In genomic region chr11:587978-588380, GRCh38 we compare ENCODE assay signal across 8 cellular contexts. TPM values are rescaled to one million over a fixed set of nuclear protein-coding genes. Genes with fewer than 3 reads are reported as not detected.
DNase-seq lines count a peak whose midpoint lies in the region; ATAC-seq, FAIRE-seq and TF ChIP-seq lines count a peak whose summit lies in the region.

No MANE protein-coding gene starts in this region.

- H3K27ac ChIP-seq in hepatocyte (peak overlapping the region; percentile 93), dorsolateral prefrontal cortex (peak overlapping the region in 17 of 59 donors; percentile 4 to 74 (median 28))

- peaks cover 44% of the 10 kb centered on the region for H4K20me1 ChIP-seq in hepatocyte (ENCODE audit: insufficient read depth, poor library complexity, severe bottlenecking)

- intact Hi-C loops in dorsolateral prefrontal cortex (cut with DNase I) = no loop called here

- DNase-seq in MV-4-11 (lab: John Stamatoyannopoulos, UW) (peak; percentile 94), activated T-cell treated with anti-CD3 and anti-CD28 coated beads for 4 hours (peak; percentile 57), hepatocyte (ENCODE audit: low spot score) (peak; percentile 93), NCI-H1105 (lab: John Stamatoyannopoulos, UW) (no peak), dorsolateral prefrontal cortex (no peak), D721Med (ENCODE audit: insufficient read length, low spot score) (no peak)
- DNase-seq in stimulated activated CD8-positive, alpha-beta memory T cell treated with anti-CD3 and anti-CD28 coated beads, Interleukin-15, amount 100 ng/mL, for 4 hours (ENCODE audit: low read depth in 2 of 2) = peak; percentile 49 to 54

- 59% methylated on average over 6 of the region's 6 CpGs for WGBS in hepatocyte (ENCODE audit: low lambda C conversion rate, missing lambda C conversion rate)

- no peaks in the 10 kb centered on the region for H3K9me3 ChIP-seq in hepatocyte (ENCODE audit: low read depth)

- H3K4me1 ChIP-seq in hepatocyte (ENCODE audit: insufficient read depth) = peaks cover 23% of the 10 kb centered on the region

- no peak overlapping the region for H3K4me3 ChIP-seq in hepatocyte
- H3K4me3 ChIP-seq in dorsolateral prefrontal cortex = no peak overlapping the region

- H2AFZ ChIP-seq in hepatocyte = no peak overlapping the region

- H3K79me2 ChIP-seq in hepatocyte = peaks cover 62% of the 10 kb centered on the region

- H3K9me2 ChIP-seq in hepatocyte (replicated peaks; ENCODE audit: insufficient read depth) = no peaks in the 10 kb centered on the region

- no peaks in the 10 kb centered on the region for H3K27me3 ChIP-seq in hepatocyte
- H3K27me3 ChIP-seq in dorsolateral prefrontal cortex = no peaks in the 10 kb centered on the region

- H3K36me3 ChIP-seq in hepatocyte (replicated peaks; ENCODE audit: insufficient read depth, low read depth) = no peaks in the 10 kb centered on the region

- no peak for TF ChIP-seq CTCF in hepatocyte (IDR thresholded peaks at IDR 0.05; ENCODE audit: poor library complexity)
- no peak for TF ChIP-seq CTCF in dorsolateral prefrontal cortex (IDR thresholded peaks at IDR 0.05 in 54 of 56, conservative IDR thresholded peaks at IDR 0.05 in 2 of 56; ENCODE audit: low read depth in 1 of 56, partially characterized antibody in 56 of 56)
- TF ChIP-seq CTCF in D721Med (IDR thresholded peaks at IDR 0.05; ENCODE audit: insufficient read depth, missing control alignments) = no peak

- no peak overlapping the region for H3K4me2 ChIP-seq in hepatocyte

- no peak for ATAC-seq in GM21825 (IDR thresholded peaks at IDR 0.05; ENCODE audit: unreplicated experiment)

- no peak for FAIRE-seq in D721Med (lab: Jason Lieb, UNC)

RNA-seq across cellular contexts. Expression of gene PHRF1, which starts 11.7 kb away (rescaled TPM):
- total RNA-seq in hepatocyte (25.6 and 26.9 TPM in 2 replicates), dorsolateral prefrontal cortex (10 to 100 TPM; 24.7 to 43.4 (median 32.3) TPM)
- 25.6 TPM in 2 replicates for polyA plus RNA-seq in hepatocyte

RNA-seq across cellular contexts. Expression of gene RASSF7, which starts 27.2 kb away (rescaled TPM):
- 47.6 and 75.8 TPM in 2 replicates for total RNA-seq in hepatocyte
- 104 and 130 TPM in 2 replicates for polyA plus RNA-seq in hepatocyte
- 10 to 100 TPM in 34 of 120 experiments, 1 to 10 TPM in 86; 4.1 to 15.0 (median 8.8) TPM for total RNA-seq in dorsolateral prefrontal cortex

RNA-seq across cellular contexts. Expression of gene LMNTD2, which starts 27.4 kb away (rescaled TPM):
- total RNA-seq in hepatocyte (3.4 and 7.3 TPM in 2 replicates), dorsolateral prefrontal cortex (1 to 10 TPM in 17 of 120 experiments, under 1 TPM in 67, not detected in 36; 0.20 to 2.8 (median 0.70) TPM)
- polyA plus RNA-seq in hepatocyte = 15.9 and 19.1 TPM in 2 replicates

RNA-seq across cellular contexts. Expression of gene IRF7, which starts 27.8 kb away (rescaled TPM):
- total RNA-seq in hepatocyte (9.3 and 10.4 TPM in 2 replicates), dorsolateral prefrontal cortex (10 to 100 TPM in 62 of 120 experiments, 1 to 10 TPM in 58; 3.7 to 42.0 (median 10.2) TPM)
- polyA plus RNA-seq in hepatocyte = 24.6 and 30.4 TPM in 2 replicates

RNA-seq across cellular contexts. Expression of gene CDHR5, which starts 36.8 kb away (rescaled TPM):
- total RNA-seq in hepatocyte (91.5 and 114 TPM in 2 replicates), dorsolateral prefrontal cortex (not detected)
- polyA plus RNA-seq in hepatocyte = 142 and 166 TPM in 2 replicates

Comparison
In these comparisons a context has a peak if more than half of its experiments do, and no peak if none do; other contexts are left out.
1. DNase-seq: peak in MV-4-11 (single experiment), activated T-cell treated with anti-CD3 and anti-CD28 coated beads for 4 hours (single experiment), hepatocyte (single experiment) and stimulated activated CD8-positive, alpha-beta memory T cell treated with anti-CD3 and anti-CD28 coated beads, Interleukin-15, amount 100 ng/mL, for 4 hours (2 of 2); none in NCI-H1105 (single experiment), dorsolateral prefrontal cortex (0 of 10) and D721Med (single experiment).